Comparison of ENCODE assay signal across 15 cellular contexts in the genomic region with DNA sequence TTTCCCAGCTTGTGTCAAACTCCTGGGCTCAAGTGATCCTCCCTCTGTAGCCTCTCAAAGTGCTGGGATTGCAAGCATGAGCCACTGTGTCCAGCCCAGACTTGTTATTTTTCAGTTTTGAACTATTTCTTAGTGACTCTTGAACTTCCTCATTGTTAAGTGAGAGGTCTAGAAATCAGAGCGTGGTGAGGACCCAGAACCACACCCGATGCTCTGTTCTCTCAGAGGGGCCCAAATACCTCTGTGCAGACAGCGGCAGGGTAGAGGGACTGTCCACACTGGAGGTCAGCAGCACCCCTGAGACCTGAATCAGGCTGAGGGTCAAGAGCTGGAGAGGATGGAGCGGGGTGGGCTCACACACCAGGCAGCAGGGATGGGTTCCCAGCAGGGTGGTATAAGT. TPM values are rescaled to one million over a fixed set of nuclear protein-coding genes. Genes with fewer than 3 reads are reported as not detected.
DNase-seq lines count a peak whose midpoint lies in the region; TF ChIP-seq lines count a peak whose summit lies in the region.
"Had no signal": no experiment of that assay in that cellular context is flagged by ENCODE, and none has a peak within 500 bp of the region (broad histone marks: within the 10 kb centered on the region; RNA-seq: fewer than 3 reads in every experiment).

No MANE protein-coding gene starts in this region.

- H3K27me3 Mint-ChIP-seq in activated naive CD8-positive, alpha-beta T cell treated with anti-CD3 and anti-CD28 coated beads for 36 hours = no peaks in the 10 kb centered on the region
- H3K27me3 Mint-ChIP-seq in nephron progenitor cell (ENCODE audit: low read depth, poor library complexity) = peaks cover 23% of the 10 kb centered on the region

- H2AFZ ChIP-seq in OCI-LY3 (ENCODE audit: low read depth, low read length) = peak overlapping the region; percentile 29; the same call in 1 of the 2 replicates

- no peak for TF ChIP-seq POLR2A in testis (IDR thresholded peaks at IDR 0.05)

- intact Hi-C loops in testis (cut with DNase I; ENCODE audit: low total_unique reads) = no loop called here

- TF ChIP-seq CTCF in OCI-LY3 (IDR thresholded peaks at IDR 0.05; ENCODE audit: low read depth, low read length) (no peak), nephron progenitor cell (IDR thresholded peaks at IDR 0.05) (no peak), testis (IDR thresholded peaks at IDR 0.05) (no peak)

- H3K4me3 ChIP-seq in OCI-LY3 (ENCODE audit: low read length) (no peak overlapping the region), testis (no peak overlapping the region)
- H3K4me3 ChIP-seq: colonic mucosa had no signal

- peaks cover 47% of the 10 kb centered on the region for H3K36me3 Mint-ChIP-seq in activated naive CD8-positive, alpha-beta T cell treated with anti-CD3 and anti-CD28 coated beads for 36 hours
- H3K36me3 Mint-ChIP-seq in nephron progenitor cell (ENCODE audit: low read depth) = no peaks in the 10 kb centered on the region

- H3K4me1 ChIP-seq in OCI-LY3 (ENCODE audit: low read length) (peaks cover 23% of the 10 kb centered on the region), testis (no peaks in the 10 kb centered on the region)
- H3K4me1 ChIP-seq: colonic mucosa had no signal

- H3K9me3 Mint-ChIP-seq in activated naive CD8-positive, alpha-beta T cell treated with anti-CD3 and anti-CD28 coated beads for 36 hours = no peaks in the 10 kb centered on the region
- H3K9me3 Mint-ChIP-seq in nephron progenitor cell = no peaks in the 10 kb centered on the region

- H3K36me3 ChIP-seq in OCI-LY3 (replicated peaks; ENCODE audit: low read depth, low read length) (no peaks in the 10 kb centered on the region), testis (ENCODE audit: low read depth, missing control alignments) (no peaks in the 10 kb centered on the region)
- H3K36me3 ChIP-seq: colonic mucosa had no signal

- H3K9me3 ChIP-seq in OCI-LY3 (ENCODE audit: insufficient read depth, low read length) (no peaks in the 10 kb centered on the region), testis (no peaks in the 10 kb centered on the region)
- H3K9me3 ChIP-seq: colonic mucosa had no signal

- no peaks in the 10 kb centered on the region for H3K79me2 ChIP-seq in OCI-LY3 (ENCODE audit: low read length)

- no peak overlapping the region for H3K27ac ChIP-seq in OCI-LY3 (ENCODE audit: low read length)
- H3K27ac ChIP-seq in testis = no peak overlapping the region
- H3K27ac ChIP-seq: colonic mucosa, epithelial cell of prostate had no signal

- peak; percentile 65 for DNase-seq in activated CD8-positive, alpha-beta memory T cell treated with anti-CD3 and anti-CD28 coated beads for 24 hours
- DNase-seq in activated CD8-positive, alpha-beta memory T cell treated with anti-CD3 and anti-CD28 coated beads, Interleukin-2, amount 50 U/mL, for 48 hours = no peak
- no peak for DNase-seq in activated naive CD8-positive, alpha-beta T cell treated with anti-CD3 and anti-CD28 coated beads for 36 hours
- DNase-seq in nephron progenitor cell = no peak
- DNase-seq in dedifferentiated amniotic fluid mesenchymal stem cell (ENCODE audit: extremely low spot score) = no peak
- no peak for DNase-seq in SIG-M5 treated with dmso at 0.1 percent for 504 hours (lab: John Stamatoyannopoulos, UW; ENCODE audit: unreplicated experiment)
- no peak for DNase-seq in testis
- DNase-seq: colonic mucosa; Kasumi-1; NCI-H2171; RPMI8226; stimulated activated CD4-positive, alpha-beta T cell treated with anti-CD3 and anti-CD28 coated beads, Interleukin-1b, Interleukin-23, amount 100 ng/mL, for 48 hours; substantia nigra had no signal

- peak overlapping the region; percentile 16; the same call in 1 of the 2 replicates for H3K9ac ChIP-seq in OCI-LY3 (ENCODE audit: low read length)

- H4K20me1 ChIP-seq in OCI-LY3 (ENCODE audit: insufficient read depth, low read length) = no peaks in the 10 kb centered on the region

- 78 to 89% methylated on average over 4 of the region's 4 CpGs for WGBS in testis, 2 donors

- peaks cover 54% of the 10 kb centered on the region for H3K4me1 Mint-ChIP-seq in activated naive CD8-positive, alpha-beta T cell treated with anti-CD3 and anti-CD28 coated beads for 36 hours
- H3K4me1 Mint-ChIP-seq in nephron progenitor cell = peaks cover 64% of the 10 kb centered on the region

- H3K27me3 ChIP-seq in OCI-LY3 (ENCODE audit: low read depth, low read length) = no peaks in the 10 kb centered on the region
- no peaks in the 10 kb centered on the region for H3K27me3 ChIP-seq in testis
- H3K27me3 ChIP-seq: colonic mucosa had no signal

- peak overlapping the region; percentile 88 for H3K4me3 Mint-ChIP-seq in activated naive CD8-positive, alpha-beta T cell treated with anti-CD3 and anti-CD28 coated beads for 36 hours
- H3K4me3 Mint-ChIP-seq in nephron progenitor cell = no peak overlapping the region

- no peak overlapping the region for H3K4me2 ChIP-seq in OCI-LY3 (ENCODE audit: low read length)

- H3K27ac Mint-ChIP-seq in activated naive CD8-positive, alpha-beta T cell treated with anti-CD3 and anti-CD28 coated beads for 36 hours = peak overlapping the region; percentile 85
- H3K27ac Mint-ChIP-seq in nephron progenitor cell = peak overlapping the region; percentile 32

RNA-seq across cellular contexts. Expression of a gene that starts 47.7 kb away (rescaled TPM):
- total RNA-seq in activated naive CD8-positive, alpha-beta T cell treated with anti-CD3 and anti-CD28 coated beads for 36 hours = 10 to 100 TPM; 10.4 to 11.3 TPM
- total RNA-seq in testis = 10 to 100 TPM; 11.2 to 20.0 TPM
- 14.3 TPM for polyA plus RNA-seq in testis (ENCODE audit: insufficient read depth, low read depth, low replicate concordance)
